12 cellular contexts compared by ENCODE assay signal in genomic region chr17:69046130-69046807, GRCh38. TPM values are rescaled to one million over a fixed set of nuclear protein-coding genes. Genes with fewer than 3 reads are reported as not detected.
"Had no signal": no experiment of that assay in that cellular context is flagged by ENCODE, and none has a peak within 500 bp of the region (broad histone marks: within the 10 kb centered on the region; RNA-seq: fewer than 3 reads in every experiment).

No MANE protein-coding gene starts in this region.

- H3K4me3 Mint-ChIP-seq: activated CD4-positive, alpha-beta memory T cell treated with anti-CD3 and anti-CD28 coated beads, Interleukin-2, amount 10 ng/mL, durations not matched to agents 7 days and 5 days; activated CD4-positive, alpha-beta T cell treated with anti-CD3 and anti-CD28 coated beads for 36 hours; activated naive CD8-positive, alpha-beta T cell treated with anti-CD3 and anti-CD28 coated beads, Interleukin-2, amount 10 ng/mL, durations not matched to agents 7 days and 5 days; activated T-cell treated with anti-CD3 and anti-CD28 coated beads, Interleukin-2, amount 50 U/mL, for 72 hours; natural killer cell treated with Interleukin-12 subunit alpha and Interleukin-12 subunit beta and Interleukin-15 and Interleukin-18, amount 100 ng/mL, for 72 hours; T-cell had no signal

- H3K27me3 Mint-ChIP-seq: activated CD4-positive, alpha-beta memory T cell treated with anti-CD3 and anti-CD28 coated beads, Interleukin-2, amount 10 ng/mL, durations not matched to agents 7 days and 5 days; activated naive CD8-positive, alpha-beta T cell treated with anti-CD3 and anti-CD28 coated beads, Interleukin-2, amount 10 ng/mL, durations not matched to agents 7 days and 5 days had no signal

- ATAC-seq: activated CD4-positive, alpha-beta T cell treated with anti-CD3 and anti-CD28 coated beads for 36 hours; activated T-cell treated with anti-CD3 and anti-CD28 coated beads, Interleukin-2, amount 50 U/mL, for 72 hours; natural killer cell treated with Interleukin-12 subunit alpha and Interleukin-12 subunit beta and Interleukin-15 and Interleukin-18, amount 100 ng/mL, for 72 hours; T-cell had no signal

- H3K9me3 ChIP-seq: stomach had no signal

- H3K4me3 ChIP-seq: stomach had no signal

- H3K36me3 Mint-ChIP-seq: activated naive CD8-positive, alpha-beta T cell treated with anti-CD3 and anti-CD28 coated beads, Interleukin-2, amount 10 ng/mL, durations not matched to agents 7 days and 5 days; natural killer cell treated with Interleukin-12 subunit alpha and Interleukin-12 subunit beta and Interleukin-15 and Interleukin-18, amount 100 ng/mL, for 72 hours; T-cell had no signal

- H3K27me3 ChIP-seq: stomach had no signal

- H3K9me3 Mint-ChIP-seq: activated CD4-positive, alpha-beta memory T cell treated with anti-CD3 and anti-CD28 coated beads, Interleukin-2, amount 10 ng/mL, durations not matched to agents 7 days and 5 days; activated naive CD8-positive, alpha-beta T cell treated with anti-CD3 and anti-CD28 coated beads, Interleukin-2, amount 10 ng/mL, durations not matched to agents 7 days and 5 days; natural killer cell treated with Interleukin-12 subunit alpha and Interleukin-12 subunit beta and Interleukin-15 and Interleukin-18, amount 100 ng/mL, for 72 hours; T-cell had no signal

- DNase-seq: activated CD4-positive, alpha-beta memory T cell treated with anti-CD3 and anti-CD28 coated beads, Interleukin-2, amount 10 ng/mL, durations not matched to agents 7 days and 5 days; activated CD4-positive, alpha-beta T cell treated with anti-CD3 and anti-CD28 coated beads for 36 hours; activated gamma-delta T cell treated with Interleukin-2 at 50 U/mL for 16 hours; activated naive CD8-positive, alpha-beta T cell treated with anti-CD3 and anti-CD28 coated beads, Interleukin-2, amount 10 ng/mL, durations not matched to agents 7 days and 5 days; activated T-cell treated with anti-CD3 and anti-CD28 coated beads, Interleukin-2, amount 50 U/mL, for 72 hours; effector CD4-positive, alpha-beta T cell; stimulated activated CD4-positive, alpha-beta T cell treated with anti-CD3 and anti-CD28 coated beads, Interleukin-15, amount 100 ng/mL, for 24 hours; stomach; T-cell had no signal

- H3K27ac Mint-ChIP-seq: activated CD4-positive, alpha-beta memory T cell treated with anti-CD3 and anti-CD28 coated beads, Interleukin-2, amount 10 ng/mL, durations not matched to agents 7 days and 5 days; activated CD4-positive, alpha-beta T cell treated with anti-CD3 and anti-CD28 coated beads for 36 hours; activated naive CD8-positive, alpha-beta T cell treated with anti-CD3 and anti-CD28 coated beads, Interleukin-2, amount 10 ng/mL, durations not matched to agents 7 days and 5 days; activated T-cell treated with anti-CD3 and anti-CD28 coated beads, Interleukin-2, amount 50 U/mL, for 72 hours; natural killer cell treated with Interleukin-12 subunit alpha and Interleukin-12 subunit beta and Interleukin-15 and Interleukin-18, amount 100 ng/mL, for 72 hours; T-cell had no signal

- FAIRE-seq: astrocyte had no signal

- H3K27ac ChIP-seq: VCaP had no signal

RNA-seq across cellular contexts. Expression of gene ABCA9, which starts 14.5 kb away (rescaled TPM):
- total RNA-seq: activated CD4-positive, alpha-beta T cell treated with anti-CD3 and anti-CD28 coated beads for 36 hours had no signal
